1 cellular context compared by ENCODE assay signal in genomic region chr1:145927073-145927886, GRCh38.
TF ChIP-seq lines count a peak whose summit lies in the region.

Gene RBM8A, minus strand, starts transcription at chr1:145927484. Its CDS starts 58 bp downstream, at chr1:145927426.

TF ChIP-seq in HepG2, 621 proteins besides CTCF, POLR2A, EP300 and RAD21 (continued from another document and continues in another):
- TF ChIP-seq, protein P1, sequence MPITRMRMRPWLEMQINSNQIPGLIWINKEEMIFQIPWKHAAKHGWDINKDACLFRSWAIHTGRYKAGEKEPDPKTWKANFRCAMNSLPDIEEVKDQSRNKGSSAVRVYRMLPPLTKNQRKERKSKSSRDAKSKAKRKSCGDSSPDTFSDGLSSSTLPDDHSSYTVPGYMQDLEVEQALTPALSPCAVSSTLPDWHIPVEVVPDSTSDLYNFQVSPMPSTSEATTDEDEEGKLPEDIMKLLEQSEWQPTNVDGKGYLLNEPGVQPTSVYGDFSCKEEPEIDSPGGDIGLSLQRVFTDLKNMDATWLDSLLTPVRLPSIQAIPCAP (CRISPR knock-in tag; IDR thresholded peaks at IDR 0.05; ENCODE audit: low read depth) = no peak
- TF ChIP-seq, protein P2, sequence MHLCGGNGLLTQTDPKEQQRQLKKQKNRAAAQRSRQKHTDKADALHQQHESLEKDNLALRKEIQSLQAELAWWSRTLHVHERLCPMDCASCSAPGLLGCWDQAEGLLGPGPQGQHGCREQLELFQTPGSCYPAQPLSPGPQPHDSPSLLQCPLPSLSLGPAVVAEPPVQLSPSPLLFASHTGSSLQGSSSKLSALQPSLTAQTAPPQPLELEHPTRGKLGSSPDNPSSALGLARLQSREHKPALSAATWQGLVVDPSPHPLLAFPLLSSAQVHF (CRISPR knock-in tag; IDR thresholded peaks at IDR 0.05) = no peak
- TF ChIP-seq NFYB (CRISPR knock-in tag; IDR thresholded peaks at IDR 0.05) (peak; percentile 87), NFRKB (IDR thresholded peaks at IDR 0.05) (0 out of 2 replicates have a peak, but pooled peaks have one; percentile 64), ZNF383 (CRISPR knock-in tag; IDR thresholded peaks at IDR 0.05; ENCODE audit: borderline replicate concordance) (no peak), ZFP41 (CRISPR knock-in tag; IDR thresholded peaks at IDR 0.05; ENCODE audit: borderline replicate concordance) (no peak), ZNF34 (CRISPR knock-in tag; IDR thresholded peaks at IDR 0.05; ENCODE audit: borderline replicate concordance) (no peak), ZNF543 (CRISPR knock-in tag; IDR thresholded peaks at IDR 0.05) (peak; percentile 43; the same call in 1 of the 2 replicates), PHF21A (CRISPR knock-in tag; IDR thresholded peaks at IDR 0.05) (peak; percentile 58; the same call in 1 of the 2 replicates), HOMEZ (CRISPR knock-in tag; IDR thresholded peaks at IDR 0.05; ENCODE audit: low read depth) (peak; percentile 84; the same call in 1 of the 2 replicates), RARG (CRISPR knock-in tag; IDR thresholded peaks at IDR 0.05; ENCODE audit: low read depth) (no peak), ZNF713 (CRISPR knock-in tag; IDR thresholded peaks at IDR 0.05) (no peak), HOXD1 (CRISPR knock-in tag; IDR thresholded peaks at IDR 0.05) (no peak), ZBTB33 (CRISPR knock-in tag; IDR thresholded peaks at IDR 0.05) (no peak), ZBTB46 (CRISPR knock-in tag; IDR thresholded peaks at IDR 0.05; ENCODE audit: borderline replicate concordance) (no peak), SATB2 (CRISPR knock-in tag; IDR thresholded peaks at IDR 0.05) (no peak), RFXANK (CRISPR knock-in tag; IDR thresholded peaks at IDR 0.05) (no peak), ZNF282 (IDR thresholded peaks at IDR 0.05; ENCODE audit: partially characterized antibody) (no peak), ZNF567 (CRISPR knock-in tag; IDR thresholded peaks at IDR 0.05; ENCODE audit: borderline replicate concordance) (0 out of 2 replicates have a peak, but pooled peaks have one; percentile 68), ZFP62 (CRISPR knock-in tag; IDR thresholded peaks at IDR 0.05) (no peak), CBX2 (IDR thresholded peaks at IDR 0.05; ENCODE audit: low read depth, low read length) (no peak), CBX2 (CRISPR knock-in tag; IDR thresholded peaks at IDR 0.05; ENCODE audit: low read depth) (no peak), ZNF619 (CRISPR knock-in tag; IDR thresholded peaks at IDR 0.05) (peak; percentile 49; the same call in 1 of the 2 replicates), NBN (conservative IDR thresholded peaks at IDR 0.05) (no peak), IKZF1 (IDR thresholded peaks at IDR 0.05) (no peak), ZNF20 (CRISPR knock-in tag; IDR thresholded peaks at IDR 0.05) (no peak), BRCA1 (CRISPR knock-in tag; IDR thresholded peaks at IDR 0.05) (no peak), TGIF2 (CRISPR knock-in tag; IDR thresholded peaks at IDR 0.05) (0 out of 2 replicates have a peak, but pooled peaks have one; percentile 23), SMYD3 (CRISPR knock-in tag; IDR thresholded peaks at IDR 0.05) (peak; percentile 30; the same call in 1 of the 2 replicates), ZNF280D (CRISPR knock-in tag; IDR thresholded peaks at IDR 0.05) (peak; percentile 86; the same call in 1 of the 2 replicates), ZNF576 (CRISPR knock-in tag; IDR thresholded peaks at IDR 0.05) (peak; percentile 44; the same call in 1 of the 2 replicates), MEF2D (CRISPR knock-in tag; IDR thresholded peaks at IDR 0.05) (no peak), ZBTB7B (CRISPR knock-in tag; IDR thresholded peaks at IDR 0.05) (no peak)
- TF ChIP-seq, protein P3, sequence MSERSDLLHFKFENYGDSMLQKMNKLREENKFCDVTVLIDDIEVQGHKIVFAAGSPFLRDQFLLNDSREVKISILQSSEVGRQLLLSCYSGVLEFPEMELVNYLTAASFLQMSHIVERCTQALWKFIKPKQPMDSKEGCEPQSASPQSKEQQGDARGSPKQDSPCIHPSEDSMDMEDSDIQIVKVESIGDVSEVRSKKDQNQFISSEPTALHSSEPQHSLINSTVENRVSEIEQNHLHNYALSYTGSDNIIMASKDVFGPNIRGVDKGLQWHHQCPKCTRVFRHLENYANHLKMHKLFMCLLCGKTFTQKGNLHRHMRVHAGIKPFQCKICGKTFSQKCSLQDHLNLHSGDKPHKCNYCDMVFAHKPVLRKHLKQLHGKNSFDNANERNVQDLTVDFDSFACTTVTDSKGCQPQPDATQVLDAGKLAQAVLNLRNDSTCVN (CRISPR knock-in tag; IDR thresholded peaks at IDR 0.05; ENCODE audit: borderline replicate concordance) = no peak
- TF ChIP-seq, protein P4, sequence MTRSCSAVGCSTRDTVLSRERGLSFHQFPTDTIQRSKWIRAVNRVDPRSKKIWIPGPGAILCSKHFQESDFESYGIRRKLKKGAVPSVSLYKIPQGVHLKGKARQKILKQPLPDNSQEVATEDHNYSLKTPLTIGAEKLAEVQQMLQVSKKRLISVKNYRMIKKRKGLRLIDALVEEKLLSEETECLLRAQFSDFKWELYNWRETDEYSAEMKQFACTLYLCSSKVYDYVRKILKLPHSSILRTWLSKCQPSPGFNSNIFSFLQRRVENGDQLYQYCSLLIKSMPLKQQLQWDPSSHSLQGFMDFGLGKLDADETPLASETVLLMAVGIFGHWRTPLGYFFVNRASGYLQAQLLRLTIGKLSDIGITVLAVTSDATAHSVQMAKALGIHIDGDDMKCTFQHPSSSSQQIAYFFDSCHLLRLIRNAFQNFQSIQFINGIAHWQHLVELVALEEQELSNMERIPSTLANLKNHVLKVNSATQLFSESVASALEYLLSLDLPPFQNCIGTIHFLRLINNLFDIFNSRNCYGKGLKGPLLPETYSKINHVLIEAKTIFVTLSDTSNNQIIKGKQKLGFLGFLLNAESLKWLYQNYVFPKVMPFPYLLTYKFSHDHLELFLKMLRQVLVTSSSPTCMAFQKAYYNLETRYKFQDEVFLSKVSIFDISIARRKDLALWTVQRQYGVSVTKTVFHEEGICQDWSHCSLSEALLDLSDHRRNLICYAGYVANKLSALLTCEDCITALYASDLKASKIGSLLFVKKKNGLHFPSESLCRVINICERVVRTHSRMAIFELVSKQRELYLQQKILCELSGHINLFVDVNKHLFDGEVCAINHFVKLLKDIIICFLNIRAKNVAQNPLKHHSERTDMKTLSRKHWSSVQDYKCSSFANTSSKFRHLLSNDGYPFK (CRISPR knock-in tag; IDR thresholded peaks at IDR 0.05; ENCODE audit: borderline replicate concordance) = peak; percentile 86; the same call in 1 of the 2 replicates
- TF ChIP-seq, protein P5, sequence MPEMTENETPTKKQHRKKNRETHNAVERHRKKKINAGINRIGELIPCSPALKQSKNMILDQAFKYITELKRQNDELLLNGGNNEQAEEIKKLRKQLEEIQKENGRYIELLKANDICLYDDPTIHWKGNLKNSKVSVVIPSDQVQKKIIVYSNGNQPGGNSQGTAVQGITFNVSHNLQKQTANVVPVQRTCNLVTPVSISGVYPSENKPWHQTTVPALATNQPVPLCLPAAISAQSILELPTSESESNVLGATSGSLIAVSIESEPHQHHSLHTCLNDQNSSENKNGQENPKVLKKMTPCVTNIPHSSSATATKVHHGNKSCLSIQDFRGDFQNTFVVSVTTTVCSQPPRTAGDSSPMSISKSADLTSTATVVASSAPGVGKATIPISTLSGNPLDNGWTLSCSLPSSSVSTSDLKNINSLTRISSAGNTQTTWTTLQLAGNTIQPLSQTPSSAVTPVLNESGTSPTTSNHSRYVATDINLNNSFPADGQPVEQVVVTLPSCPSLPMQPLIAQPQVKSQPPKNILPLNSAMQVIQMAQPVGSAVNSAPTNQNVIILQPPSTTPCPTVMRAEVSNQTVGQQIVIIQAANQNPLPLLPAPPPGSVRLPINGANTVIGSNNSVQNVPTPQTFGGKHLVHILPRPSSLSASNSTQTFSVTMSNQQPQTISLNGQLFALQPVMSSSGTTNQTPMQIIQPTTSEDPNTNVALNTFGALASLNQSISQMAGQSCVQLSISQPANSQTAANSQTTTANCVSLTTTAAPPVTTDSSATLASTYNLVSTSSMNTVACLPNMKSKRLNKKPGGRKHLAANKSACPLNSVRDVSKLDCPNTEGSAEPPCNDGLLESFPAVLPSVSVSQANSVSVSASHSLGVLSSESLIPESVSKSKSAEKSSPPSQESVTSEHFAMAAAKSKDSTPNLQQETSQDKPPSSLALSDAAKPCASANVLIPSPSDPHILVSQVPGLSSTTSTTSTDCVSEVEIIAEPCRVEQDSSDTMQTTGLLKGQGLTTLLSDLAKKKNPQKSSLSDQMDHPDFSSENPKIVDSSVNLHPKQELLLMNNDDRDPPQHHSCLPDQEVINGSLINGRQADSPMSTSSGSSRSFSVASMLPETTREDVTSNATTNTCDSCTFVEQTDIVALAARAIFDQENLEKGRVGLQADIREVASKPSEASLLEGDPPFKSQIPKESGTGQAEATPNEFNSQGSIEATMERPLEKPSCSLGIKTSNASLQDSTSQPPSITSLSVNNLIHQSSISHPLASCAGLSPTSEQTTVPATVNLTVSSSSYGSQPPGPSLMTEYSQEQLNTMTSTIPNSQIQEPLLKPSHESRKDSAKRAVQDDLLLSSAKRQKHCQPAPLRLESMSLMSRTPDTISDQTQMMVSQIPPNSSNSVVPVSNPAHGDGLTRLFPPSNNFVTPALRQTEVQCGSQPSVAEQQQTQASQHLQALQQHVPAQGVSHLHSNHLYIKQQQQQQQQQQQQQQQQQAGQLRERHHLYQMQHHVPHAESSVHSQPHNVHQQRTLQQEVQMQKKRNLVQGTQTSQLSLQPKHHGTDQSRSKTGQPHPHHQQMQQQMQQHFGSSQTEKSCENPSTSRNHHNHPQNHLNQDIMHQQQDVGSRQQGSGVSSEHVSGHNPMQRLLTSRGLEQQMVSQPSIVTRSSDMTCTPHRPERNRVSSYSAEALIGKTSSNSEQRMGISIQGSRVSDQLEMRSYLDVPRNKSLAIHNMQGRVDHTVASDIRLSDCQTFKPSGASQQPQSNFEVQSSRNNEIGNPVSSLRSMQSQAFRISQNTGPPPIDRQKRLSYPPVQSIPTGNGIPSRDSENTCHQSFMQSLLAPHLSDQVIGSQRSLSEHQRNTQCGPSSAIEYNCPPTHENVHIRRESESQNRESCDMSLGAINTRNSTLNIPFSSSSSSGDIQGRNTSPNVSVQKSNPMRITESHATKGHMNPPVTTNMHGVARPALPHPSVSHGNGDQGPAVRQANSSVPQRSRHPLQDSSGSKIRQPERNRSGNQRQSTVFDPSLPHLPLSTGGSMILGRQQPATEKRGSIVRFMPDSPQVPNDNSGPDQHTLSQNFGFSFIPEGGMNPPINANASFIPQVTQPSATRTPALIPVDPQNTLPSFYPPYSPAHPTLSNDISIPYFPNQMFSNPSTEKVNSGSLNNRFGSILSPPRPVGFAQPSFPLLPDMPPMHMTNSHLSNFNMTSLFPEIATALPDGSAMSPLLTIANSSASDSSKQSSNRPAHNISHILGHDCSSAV (CRISPR knock-in tag; IDR thresholded peaks at IDR 0.05; ENCODE audit: borderline replicate concordance) = no peak
